Comparison of ENCODE assay signal across 8 cellular contexts in genomic region chr15:59501531-59502113, GRCh38.
DNase-seq lines count a peak whose midpoint lies in the region; ATAC-seq and TF ChIP-seq lines count a peak whose summit lies in the region.

No MANE protein-coding gene starts in this region.

- H3K27ac ChIP-seq in GM23338 (ENCODE audit: low read depth) (no peak overlapping the region), PC-3 (ENCODE audit: low read length) (no peak overlapping the region), dorsolateral prefrontal cortex (no peak overlapping the region), neural cell (ENCODE audit: low read length) (no peak overlapping the region)

- H3K9me3 Mint-ChIP-seq in Caco-2 (ENCODE audit: unreplicated experiment) (no peaks in the 10 kb centered on the region), GM23338 (no peaks in the 10 kb centered on the region)

- H3K27me3 Mint-ChIP-seq in Caco-2 (ENCODE audit: insufficient read depth, unreplicated experiment) (peaks cover 3% of the 10 kb centered on the region), GM23338 (ENCODE audit: insufficient read depth, low read depth, poor library complexity) (peaks cover 2% of the 10 kb centered on the region)

- POLR2A ChIA-PET in Caco-2 (lab: Charles Lee), result no interaction called here
- POLR2A ChIA-PET in PC-3 (lab: Charles Lee; ENCODE audit: unreplicated experiment), result interaction anchor here (0.6 to 0.7 kb wide), 2 partner anchors 129 to 519 kb away, joined by 3 to 5 read pairs; no protein-coding TSS in a partner anchor

- H2AFZ ChIP-seq in GM23338 (no peak overlapping the region), PC-3 (ENCODE audit: low read length) (no peak overlapping the region), neural cell (ENCODE audit: low read depth, low read length) (no peak overlapping the region)

- no peaks in the 10 kb centered on the region for H4K20me1 ChIP-seq in GM23338 (replicated peaks; ENCODE audit: insufficient read depth)
- no peaks in the 10 kb centered on the region for H4K20me1 ChIP-seq in PC-3 (ENCODE audit: low read length)
- H4K20me1 ChIP-seq in neural cell (ENCODE audit: insufficient read depth), result no peaks in the 10 kb centered on the region

- H3K9me3 ChIP-seq in Caco-2 (no peaks in the 10 kb centered on the region), PC-3 (ENCODE audit: low read length) (no peaks in the 10 kb centered on the region), neural cell (ENCODE audit: low read length) (no peaks in the 10 kb centered on the region)

- H3K4me3 Mint-ChIP-seq in Caco-2 (ENCODE audit: unreplicated experiment) (no peak overlapping the region), GM23338 (no peak overlapping the region)

- CTCF ChIA-PET in Caco-2 (lab: Charles Lee) (interaction anchor here (0.6 to 1.3 kb wide), 5 partner anchors 9 to 563 kb away, joined by 3 to 9 read pairs (median 4); no protein-coding TSS in a partner anchor), PC-3 (lab: Charles Lee) (interaction anchor here (0.6 to 1.0 kb wide), 4 partner anchors 27 to 441 kb away, joined by 3 to 6 read pairs (median 5); no protein-coding TSS in a partner anchor)

- H3K36me3 Mint-ChIP-seq in Caco-2 (ENCODE audit: insufficient read depth, unreplicated experiment) (no peaks in the 10 kb centered on the region), GM23338 (ENCODE audit: low read depth) (no peaks in the 10 kb centered on the region)

- ATAC-seq in GM23338 (peak; percentile 86), PC-3 (peak; percentile 96), GM21528 (IDR thresholded peaks at IDR 0.05; ENCODE audit: low FRiP score, unreplicated experiment) (no peak), HG03095 (IDR thresholded peaks at IDR 0.05; ENCODE audit: unreplicated experiment) (no peak)

- H3K4me1 Mint-ChIP-seq in Caco-2 (ENCODE audit: low read depth, unreplicated experiment), result no peaks in the 10 kb centered on the region
- H3K4me1 Mint-ChIP-seq in GM23338, result no peaks in the 10 kb centered on the region

- no peaks in the 10 kb centered on the region for H3K79me2 ChIP-seq in GM23338 (replicated peaks; ENCODE audit: insufficient read depth)
- H3K79me2 ChIP-seq in PC-3 (ENCODE audit: low read length), result no peaks in the 10 kb centered on the region
- no peaks in the 10 kb centered on the region for H3K79me2 ChIP-seq in neural cell (replicated peaks; ENCODE audit: insufficient read depth, low read length)

- H3K36me3 ChIP-seq in Caco-2 (ENCODE audit: control insufficient read depth, insufficient read depth, low read length) (no peaks in the 10 kb centered on the region), GM23338 (ENCODE audit: insufficient read depth) (no peaks in the 10 kb centered on the region), PC-3 (ENCODE audit: low read depth, low read length) (no peaks in the 10 kb centered on the region), neural cell (ENCODE audit: insufficient read depth, low read length) (no peaks in the 10 kb centered on the region)

- no peak overlapping the region for H3K9ac ChIP-seq in PC-3 (ENCODE audit: low read length)
- H3K9ac ChIP-seq in neural cell (ENCODE audit: low read length), result no peak overlapping the region

- peak; percentile 69 to 72 for DNase-seq in Caco-2
- DNase-seq in GM23338 (ENCODE audit: low spot score), result peak; percentile 85
- DNase-seq in PC-3, result peak; percentile 91
- DNase-seq in dorsolateral prefrontal cortex, result peak in 2 of 10 donors; percentile 21 to 38
- DNase-seq in NCI-H2196 treated with DMSO at 0.1 percent for 48 hours (lab: John Stamatoyannopoulos, UW; ENCODE audit: unreplicated experiment), result no peak

- no peak for TF ChIP-seq EP300 in neural cell (conservative IDR thresholded peaks at IDR 0.05; ENCODE audit: poor library complexity, severe bottlenecking)

- BruUV-seq in Caco-2 (replicated peaks; lab: Mats Ljungman, UMichigan) (no TSS peak), PC-3 (replicated peaks; lab: Mats Ljungman, UMichigan) (no TSS peak)

- peak; percentile 30 for TF ChIP-seq RAD21 in neural cell (conservative IDR thresholded peaks at IDR 0.05)

- H3F3A ChIP-seq in GM23338 (replicated peaks; ENCODE audit: low read depth), result no peaks in the 10 kb centered on the region
- H3F3A ChIP-seq in PC-3 (ENCODE audit: low read length, unreplicated experiment), result no peaks in the 10 kb centered on the region
- H3F3A ChIP-seq in neural cell (ENCODE audit: insufficient read depth, low read length, poor library complexity, severe bottlenecking), result no peaks in the 10 kb centered on the region

- TF ChIP-seq CTCF in Caco-2 (IDR thresholded peaks at IDR 0.05; ENCODE audit: insufficient read depth in 1 of 2, low read depth in 1 of 2, low read length in 1 of 2, severe bottlenecking in 1 of 2, unreplicated experiment in 1 of 2) (peak; percentile 68 to 78), GM23338 (conservative IDR thresholded peaks at IDR 0.05; ENCODE audit: low read depth in 2 of 2) (peak; percentile 95 to 96), PC-3 (conservative IDR thresholded peaks at IDR 0.05; ENCODE audit: low read depth, low read length) (peak; percentile 83), dorsolateral prefrontal cortex (IDR thresholded peaks at IDR 0.05 in 54 of 56, conservative IDR thresholded peaks at IDR 0.05 in 2 of 56; ENCODE audit: low read depth in 1 of 56, partially characterized antibody in 56 of 56) (peak in 54 of 56 donors; percentile 16 to 62 (median 46)), neural cell (IDR thresholded peaks at IDR 0.05; ENCODE audit: poor library complexity, severe bottlenecking) (peak; percentile 39)

- no peak overlapping the region for H3K27ac Mint-ChIP-seq in Caco-2 (ENCODE audit: unreplicated experiment)
- H3K27ac Mint-ChIP-seq in GM23338, result no peak overlapping the region

- H3K4me2 ChIP-seq in GM23338 (no peak overlapping the region), PC-3 (ENCODE audit: low read length) (no peak overlapping the region), neural cell (ENCODE audit: low read length) (no peak overlapping the region)

- intact Hi-C loops in Caco-2 (cut with micrococcal nuclease; ENCODE audit: unreplicated experiment) (loop anchor here (1.0 to 2.0 kb wide), 4 partner anchors 27 to 544 kb away; no protein-coding TSS in a partner anchor), PC-3 (cut with micrococcal nuclease) (loop anchor here (5.0 kb wide), 1 partner anchor 519 kb away; no protein-coding TSS in a partner anchor), dorsolateral prefrontal cortex (cut with DNase I) (no loop called here)

- H3K4me3 ChIP-seq in Caco-2 (ENCODE audit: low read depth, low read length) (no peak overlapping the region), GM23338 (no peak overlapping the region), PC-3 (ENCODE audit: low read length) (no peak overlapping the region), dorsolateral prefrontal cortex (no peak overlapping the region), neural cell (ENCODE audit: low read length) (no peak overlapping the region)

- H3K9me2 ChIP-seq in GM23338 (ENCODE audit: insufficient read depth) (no peaks in the 10 kb centered on the region), PC-3 (replicated peaks; ENCODE audit: low read length) (no peaks in the 10 kb centered on the region), neural cell (ENCODE audit: insufficient read depth, low read length) (no peaks in the 10 kb centered on the region)

- H3K27me3 ChIP-seq in Caco-2 (replicated peaks; ENCODE audit: control insufficient read depth, insufficient read depth, low read length) (no peaks in the 10 kb centered on the region), GM23338 (ENCODE audit: insufficient read depth) (no peaks in the 10 kb centered on the region), PC-3 (ENCODE audit: low read length) (no peaks in the 10 kb centered on the region), dorsolateral prefrontal cortex (no peaks in the 10 kb centered on the region), neural cell (ENCODE audit: insufficient read depth, low read depth, low read length) (no peaks in the 10 kb centered on the region)

- H3K4me1 ChIP-seq in Caco-2 (no peaks in the 10 kb centered on the region), GM23338 (ENCODE audit: insufficient read depth) (no peaks in the 10 kb centered on the region), PC-3 (ENCODE audit: insufficient read depth, low read length) (no peaks in the 10 kb centered on the region)

TF ChIP-seq in GM23338, 12 proteins besides CTCF, POLR2A, EP300 and RAD21 (continues in another document):
- TF ChIP-seq JUNB (IDR thresholded peaks at IDR 0.05; ENCODE audit: unreplicated experiment), result no peak
- no peak for TF ChIP-seq NANOG (IDR thresholded peaks at IDR 0.05; ENCODE audit: borderline replicate concordance)
- no peak for TF ChIP-seq ZNF331 (CRISPR knock-in tag; IDR thresholded peaks at IDR 0.05; ENCODE audit: low read depth)
- TF ChIP-seq, protein P1, sequence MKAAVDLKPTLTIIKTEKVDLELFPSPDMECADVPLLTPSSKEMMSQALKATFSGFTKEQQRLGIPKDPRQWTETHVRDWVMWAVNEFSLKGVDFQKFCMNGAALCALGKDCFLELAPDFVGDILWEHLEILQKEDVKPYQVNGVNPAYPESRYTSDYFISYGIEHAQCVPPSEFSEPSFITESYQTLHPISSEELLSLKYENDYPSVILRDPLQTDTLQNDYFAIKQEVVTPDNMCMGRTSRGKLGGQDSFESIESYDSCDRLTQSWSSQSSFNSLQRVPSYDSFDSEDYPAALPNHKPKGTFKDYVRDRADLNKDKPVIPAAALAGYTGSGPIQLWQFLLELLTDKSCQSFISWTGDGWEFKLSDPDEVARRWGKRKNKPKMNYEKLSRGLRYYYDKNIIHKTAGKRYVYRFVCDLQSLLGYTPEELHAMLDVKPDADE (IDR thresholded peaks at IDR 0.05), result no peak
- TF ChIP-seq EZH2 (IDR thresholded peaks at IDR 0.05; ENCODE audit: low read depth, unreplicated experiment), result no peak
- TF ChIP-seq CREB1 (CRISPR knock-in tag; IDR thresholded peaks at IDR 0.05; ENCODE audit: low read depth), result no peak

TF ChIP-seq in neural cell, 6 proteins besides CTCF, POLR2A, EP300 and RAD21:
- TF ChIP-seq SMC3 (conservative IDR thresholded peaks at IDR 0.05; ENCODE audit: poor library complexity) (peak; percentile 17), TAF1 (IDR thresholded peaks at IDR 0.05; ENCODE audit: low read depth) (no peak), POLR2AphosphoS5 (IDR thresholded peaks at IDR 0.05) (no peak)
TF ChIP-seq in neural cell: peak in this region for 1.

Comparison
In these comparisons a context has a peak if more than half of its experiments do, and no peak if none do; other contexts are left out.
1. CTCF ChIP-seq: peak in every context shown above with its lines; median percentile 96 in GM23338; 83 in PC-3; 73 in Caco-2; 46 in dorsolateral prefrontal cortex; 39 in neural cell.
2. ATAC-seq: peak in GM23338 (single experiment) and PC-3 (single experiment); none in GM21528 (single experiment) and HG03095 (single experiment).
3. intact Hi-C loops: an anchor here in Caco-2 (1.0 to 2.0 kb wide) and PC-3 (5.0 kb wide); none called in dorsolateral prefrontal cortex.